ENCODE assay signal across 12 cellular contexts in genomic region chr7:135334830-135335543, GRCh38.
A peak's percentile ranks its signal among the peaks of the same experiment; 100 is the strongest.
DNase-seq lines count a peak whose midpoint lies in the region; ATAC-seq and TF ChIP-seq lines count a peak whose summit lies in the region.
"Had no signal": no experiment of that assay in that cellular context is flagged by ENCODE, and none has a peak within 500 bp of the region (broad histone marks: within the 10 kb centered on the region; RNA-seq: fewer than 3 reads in every experiment).

No MANE protein-coding gene starts in this region.

- no peak overlapping the region for H3K4me3 Mint-ChIP-seq in MCF 10A (ENCODE audit: unreplicated experiment)
- no peak overlapping the region for H3K4me3 Mint-ChIP-seq in CD8-positive, alpha-beta memory T cell
- H3K4me3 Mint-ChIP-seq: effector memory CD8-positive, alpha-beta T cell had no signal

- H3K4me3 ChIP-seq in breast epithelium: no peak overlapping the region
- H3K4me3 ChIP-seq in body of pancreas: no peak overlapping the region
- H3K4me3 ChIP-seq in aorta (ENCODE audit: low read length in 2 of 2): no peak overlapping the region
- no peak overlapping the region for H3K4me3 ChIP-seq in CD8-positive, alpha-beta memory T cell (ENCODE audit: low read length)
- H3K4me3 ChIP-seq: HAP-1 had no signal

- H3K9me3 ChIP-seq in breast epithelium (no peaks in the 10 kb centered on the region), body of pancreas (no peaks in the 10 kb centered on the region), aorta (ENCODE audit: control insufficient read depth, low read length) (no peaks in the 10 kb centered on the region)
- H3K9me3 ChIP-seq in CD8-positive, alpha-beta memory T cell (ENCODE audit: low read length): no peaks in the 10 kb centered on the region
- H3K9me3 ChIP-seq: HAP-1 had no signal

- H3K27ac ChIP-seq in breast epithelium: no peak overlapping the region
- H3K27ac ChIP-seq in body of pancreas: no peak overlapping the region
- no peak overlapping the region for H3K27ac ChIP-seq in aorta (ENCODE audit: low read depth in 1 of 2, low read length in 2 of 2)
- no peak overlapping the region for H3K27ac ChIP-seq in CD8-positive, alpha-beta memory T cell (ENCODE audit: low read depth, low read length)
- H3K27ac ChIP-seq: HL-60 had no signal

- 39 to 51% methylated on average over 9 to 10 of the region's 10 CpGs for WGBS in body of pancreas, 2 donors
- WGBS in aorta, 2 donors: 73 to 76% methylated on average over 10 of the region's 10 CpGs

- H3K4me1 ChIP-seq in breast epithelium (no peaks in the 10 kb centered on the region), body of pancreas (peaks cover 7% of the 10 kb centered on the region), aorta (ENCODE audit: control insufficient read depth in 1 of 2, insufficient read depth in 2 of 2, low read length in 2 of 2) (no peaks in the 10 kb centered on the region)
- no peaks in the 10 kb centered on the region for H3K4me1 ChIP-seq in CD8-positive, alpha-beta memory T cell (ENCODE audit: insufficient read depth, low read length)
- H3K4me1 ChIP-seq: HAP-1 had no signal

- H3K4me1 Mint-ChIP-seq in MCF 10A (ENCODE audit: insufficient read depth, unreplicated experiment): peaks cover 12% of the 10 kb centered on the region
- H3K4me1 Mint-ChIP-seq in CD8-positive, alpha-beta memory T cell: peaks cover 0 to 2% (median 0%) of the 10 kb centered on the region in 3 donors

- H3K9me3 Mint-ChIP-seq in MCF 10A (ENCODE audit: unreplicated experiment): no peaks in the 10 kb centered on the region
- H3K9me3 Mint-ChIP-seq in CD8-positive, alpha-beta memory T cell: peaks cover 0 to 2% (median 0%) of the 10 kb centered on the region in 5 donors
- H3K9me3 Mint-ChIP-seq: effector memory CD8-positive, alpha-beta T cell had no signal

- no peaks in the 10 kb centered on the region for H3K27me3 ChIP-seq in breast epithelium
- no peaks in the 10 kb centered on the region for H3K27me3 ChIP-seq in body of pancreas
- H3K27me3 ChIP-seq in aorta (ENCODE audit: control insufficient read depth in 1 of 2, insufficient read depth in 2 of 2, low read length in 1 of 2): no peaks in the 10 kb centered on the region
- H3K27me3 ChIP-seq in CD8-positive, alpha-beta memory T cell (ENCODE audit: insufficient read depth, low read length, poor library complexity, severe bottlenecking): no peaks in the 10 kb centered on the region

- no peaks in the 10 kb centered on the region for H3K36me3 Mint-ChIP-seq in MCF 10A (ENCODE audit: insufficient read depth, unreplicated experiment)
- peaks cover 0 to 13% (median 0%) of the 10 kb centered on the region in 3 donors for H3K36me3 Mint-ChIP-seq in CD8-positive, alpha-beta memory T cell

- H3K27ac Mint-ChIP-seq in MCF 10A (ENCODE audit: low read depth, unreplicated experiment): no peak overlapping the region
- H3K27ac Mint-ChIP-seq in CD8-positive, alpha-beta memory T cell: no peak overlapping the region
- H3K27ac Mint-ChIP-seq: effector memory CD8-positive, alpha-beta T cell had no signal

- TF ChIP-seq CTCF in MCF 10A (IDR thresholded peaks at IDR 0.05; ENCODE audit: unreplicated experiment) (no peak), breast epithelium (IDR thresholded peaks at IDR 0.05) (no peak), body of pancreas (IDR thresholded peaks at IDR 0.05) (no peak)

- TF ChIP-seq POLR2A in breast epithelium (IDR thresholded peaks at IDR 0.05): no peak
- TF ChIP-seq POLR2A in body of pancreas (IDR thresholded peaks at IDR 0.05): no peak

- ATAC-seq in body of pancreas (peak; percentile 6), aorta (ENCODE audit: low FRiP score) (peak; percentile 15), HG03039 (IDR thresholded peaks at IDR 0.05; ENCODE audit: unreplicated experiment) (no peak), GM19023 (IDR thresholded peaks at IDR 0.05; ENCODE audit: unreplicated experiment) (no peak)

- BruUV-seq in MCF 10A (replicated peaks; lab: Mats Ljungman, UMichigan): no TSS peak

- intact Hi-C loops in MCF 10A (cut with micrococcal nuclease) (loop anchor here (1.0 kb wide), 2 partner anchors 54 to 223 kb away; no protein-coding TSS in a partner anchor), breast epithelium (cut with DNase I; ENCODE audit: low total_unique reads) (no loop called here), body of pancreas (cut with DNase I) (loop anchor here (5.0 kb wide), 1 partner anchor 53 kb away; no protein-coding TSS in a partner anchor), aorta (cut with DNase I) (loop anchor here in 1 of 2 donors (5.0 kb wide), 1 partner anchor 53 kb away; no protein-coding TSS in a partner anchor)

- no peaks in the 10 kb centered on the region for H3K36me3 ChIP-seq in breast epithelium
- no peaks in the 10 kb centered on the region for H3K36me3 ChIP-seq in body of pancreas (replicated peaks in 1 of 2; ENCODE audit: insufficient read depth in 1 of 2, low read depth in 2 of 2)
- H3K36me3 ChIP-seq in aorta (ENCODE audit: control insufficient read depth in 1 of 2, insufficient read depth in 2 of 2, low read length in 1 of 2): no peaks in the 10 kb centered on the region
- no peaks in the 10 kb centered on the region for H3K36me3 ChIP-seq in CD8-positive, alpha-beta memory T cell (ENCODE audit: insufficient read depth, low read length)
- H3K36me3 ChIP-seq: HAP-1 had no signal

- POLR2A ChIA-PET in MCF 10A (lab: Yijun Ruan, JAX): interaction anchor here (0.6 to 2.2 kb wide), 9 partner anchors 11 to 327 kb away, joined by 3 to 27 read pairs (median 5); partner anchors contain the start of gene STMP1
- POLR2A ChIA-PET in CD8-positive, alpha-beta memory T cell (lab: Charles Lee): no interaction called here

- CTCF ChIA-PET in MCF 10A (lab: Yijun Ruan, JAX): interaction anchor here (0.7 to 3.7 kb wide), 36 partner anchors 9 to 651 kb away, joined by 3 to 263 read pairs (median 4); partner anchors contain the start of gene NUP205
- CTCF ChIA-PET in CD8-positive, alpha-beta memory T cell (lab: Charles Lee): interaction anchor here (1.1 to 2.5 kb wide), 3 partner anchors 8 to 53 kb away, joined by 3 to 23 read pairs (median 5); no protein-coding TSS in a partner anchor

- no peaks in the 10 kb centered on the region for H3K27me3 Mint-ChIP-seq in MCF 10A (ENCODE audit: insufficient read depth, unreplicated experiment)
- peaks cover 2 to 3% of the 10 kb centered on the region in 2 donors for H3K27me3 Mint-ChIP-seq in CD8-positive, alpha-beta memory T cell
- H3K27me3 Mint-ChIP-seq: effector memory CD8-positive, alpha-beta T cell had no signal

- DNase-seq in MCF 10A (ENCODE audit: unreplicated experiment) (peak; percentile 14), breast epithelium (ENCODE audit: low spot score in 2 of 2) (no peak), NCI-H2196 (lab: John Stamatoyannopoulos, UW; ENCODE audit: unreplicated experiment) (peak; percentile 60), body of pancreas (peak in 2 of 4 donors; percentile 25 to 31), aorta (no peak)
- DNase-seq in CD8-positive, alpha-beta memory T cell: no peak
- DNase-seq: activated T-cell treated with anti-CD3 and anti-CD28 coated beads for 4 hours had no signal

Comparison
In these comparisons a context has a peak if more than half of its experiments do, and no peak if none do; other contexts are left out.
1. DNase-seq: peak in MCF 10A (single experiment) and NCI-H2196 (single experiment); none in breast epithelium (0 of 2), aorta (0 of 2) and CD8-positive, alpha-beta memory T cell (0 of 5).
2. ATAC-seq: peak in body of pancreas (single experiment) and aorta (single experiment); none in HG03039 (single experiment) and GM19023 (single experiment).